8 cellular contexts compared by ENCODE assay signal in the genomic region with DNA sequence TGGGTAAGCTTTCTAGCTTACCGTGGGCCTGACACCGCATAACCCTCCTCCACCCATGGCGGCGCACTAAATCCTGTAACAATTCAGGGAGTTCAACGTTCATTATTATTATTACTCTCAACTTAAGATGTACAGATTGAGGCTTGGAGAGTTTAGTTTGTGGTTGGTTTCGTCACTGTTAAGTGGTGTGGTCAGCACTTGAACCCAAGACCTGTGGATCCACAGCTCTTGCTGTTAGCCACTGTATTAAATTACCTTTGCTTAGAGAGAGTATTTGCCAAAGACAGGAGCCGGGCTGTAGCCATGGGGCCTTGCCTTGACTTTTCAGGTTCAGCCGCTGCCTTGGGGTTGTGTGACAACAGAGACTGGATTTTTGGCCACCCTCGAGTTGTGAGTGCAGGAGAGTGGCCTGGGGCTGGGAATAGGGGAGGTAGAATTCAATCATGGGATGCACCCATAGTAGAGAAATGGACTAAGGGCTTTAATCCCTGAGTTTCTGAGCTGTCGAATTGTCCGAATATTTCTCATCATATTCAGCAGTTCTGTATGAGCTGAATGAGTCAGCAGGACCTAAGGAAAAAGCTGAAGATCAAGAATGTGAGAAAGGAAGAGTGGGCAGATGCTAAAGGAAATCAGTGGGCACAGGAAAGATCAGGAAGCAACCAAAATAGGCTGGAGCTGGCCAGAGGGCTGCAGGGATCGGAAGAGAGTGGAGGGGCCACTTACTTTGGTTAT. TPM values are rescaled to one million over a fixed set of nuclear protein-coding genes. Genes with fewer than 3 reads are reported as not detected.
DNase-seq lines count a peak whose midpoint lies in the region; ATAC-seq and TF ChIP-seq lines count a peak whose summit lies in the region.

No MANE protein-coding gene starts in this region.

- intact Hi-C loops in esophagus squamous epithelium (cut with DNase I): no loop called here

- peak; percentile 96 for DNase-seq in EH (ENCODE audit: low read depth)
- DNase-seq in RWPE1 (ENCODE audit: low spot score): peak; percentile 70
- no peak for DNase-seq in esophagus squamous epithelium (lab: John Stamatoyannopoulos, UW)
- peak; percentile 87 for DNase-seq in renal cortical epithelial cell (ENCODE audit: low read depth)
- DNase-seq in superior temporal gyrus (ENCODE audit: extremely low spot score): no peak
- DNase-seq in NCI-H2227 (lab: John Stamatoyannopoulos, UW; ENCODE audit: unreplicated experiment): no peak

- TF ChIP-seq POLR2A in esophagus squamous epithelium (IDR thresholded peaks at IDR 0.05): no peak

- H3K9me3 ChIP-seq in esophagus squamous epithelium: no peaks in the 10 kb centered on the region

- TF ChIP-seq CTCF in RWPE1 (conservative IDR thresholded peaks at IDR 0.05; ENCODE audit: low read depth) (no peak), esophagus squamous epithelium (IDR thresholded peaks at IDR 0.05) (no peak)

- POLR2A ChIA-PET in RWPE1 (lab: Yijun Ruan, JAX; ENCODE audit: low non-redundant PET): no interaction called here

- H3K27ac ChIP-seq in RWPE1: peak overlapping the region; percentile 75
- peak overlapping the region in 3 of 4 donors; percentile 29 to 61 (median 43) for H3K27ac ChIP-seq in esophagus squamous epithelium

- WGBS in esophagus squamous epithelium, 2 donors: 62 to 64% methylated on average over 11 to 12 of the region's 12 CpGs

- CTCF ChIA-PET in RWPE1 (lab: Yijun Ruan, JAX): interaction anchor here (0.8 kb wide), 1 partner anchor 133 kb away, joined by 3 read pairs; no protein-coding TSS in a partner anchor

- H3K4me1 ChIP-seq in esophagus squamous epithelium: peaks cover 36 to 70% (median 37%) of the 10 kb centered on the region in 3 donors

- no peak for ATAC-seq in GM21447 (IDR thresholded peaks at IDR 0.05; ENCODE audit: unreplicated experiment)
- ATAC-seq in GM18858 (IDR thresholded peaks at IDR 0.05; ENCODE audit: unreplicated experiment): no peak

- H3K36me3 ChIP-seq in esophagus squamous epithelium: peaks cover 0 to 4% (median 0%) of the 10 kb centered on the region in 3 donors

- H3K4me3 ChIP-seq in esophagus squamous epithelium: no peak overlapping the region

- H3K27me3 ChIP-seq in esophagus squamous epithelium: no peaks in the 10 kb centered on the region

RNA-seq across cellular contexts. Expression of a gene that starts 44.6 kb away (rescaled TPM):
- total RNA-seq in esophagus squamous epithelium (10 to 100 TPM; 22.7 to 42.2 (median 27.2) TPM), renal cortical epithelial cell (29.5 and 76.5 TPM in 2 replicates)

RNA-seq across cellular contexts. Expression of a gene that starts 50.1 kb away (rescaled TPM):
- total RNA-seq in esophagus squamous epithelium (10 to 100 TPM in 2 of 4 donors, 1 to 10 TPM in 2; 8.5 to 18.9 (median 11.3) TPM), renal cortical epithelial cell (7.6 and 22.5 TPM in 2 replicates)

Comparison
In these comparisons a context has a peak if more than half of its experiments do, and no peak if none do; other contexts are left out.
1. DNase-seq: peak in EH (single experiment), RWPE1 (single experiment) and renal cortical epithelial cell (single experiment); none in esophagus squamous epithelium (single experiment), superior temporal gyrus (single experiment) and NCI-H2227 (single experiment).